ENCODE assay signal across 8 cellular contexts in genomic region chr2:189580662-189581353, GRCh38. TPM values are rescaled to one million over a fixed set of nuclear protein-coding genes. Genes with fewer than 3 reads are reported as not detected.
DNase-seq lines count a peak whose midpoint lies in the region; ATAC-seq and TF ChIP-seq lines count a peak whose summit lies in the region.

SLC40A1 (minus strand) TSS chr2:189580786; CDS start chr2:189580460, 326 bp downstream.

- BruUV-seq in A673 (replicated peaks; lab: Mats Ljungman, UMichigan) = no TSS peak

- H3K4me1 ChIP-seq in A673 (ENCODE audit: insufficient read depth, low read length, poor library complexity, severe bottlenecking) = peaks cover 5% of the 10 kb centered on the region
- peaks cover 7% of the 10 kb centered on the region for H3K4me1 ChIP-seq in SJCRH30
- peaks cover 9% of the 10 kb centered on the region for H3K4me1 ChIP-seq in thymus (ENCODE audit: control insufficient read depth, insufficient read depth, low read length)

- CTCF ChIA-PET in A673 (lab: Charles Lee) = no interaction called here
- CTCF ChIA-PET in activated naive CD4-positive, alpha-beta T cell treated with anti-CD3 and anti-CD28 coated beads, Interleukin-2, amount 10 ng/mL, durations not matched to agents 7 days and 5 days (lab: Charles Lee) = interaction anchor here (0.6 to 1.4 kb wide), 2 partner anchors 31 to 77 kb away, joined by 4 to 5 read pairs; no protein-coding TSS in a partner anchor

- peaks cover 31% of the 10 kb centered on the region for H3K27me3 Mint-ChIP-seq in activated naive CD4-positive, alpha-beta T cell treated with anti-CD3 and anti-CD28 coated beads, Interleukin-2, amount 10 ng/mL, durations not matched to agents 7 days and 5 days

- peaks cover 30% of the 10 kb centered on the region for H3K4me1 Mint-ChIP-seq in activated naive CD4-positive, alpha-beta T cell treated with anti-CD3 and anti-CD28 coated beads, Interleukin-2, amount 10 ng/mL, durations not matched to agents 7 days and 5 days

- H3K36me3 ChIP-seq in A673 (ENCODE audit: insufficient read depth, low read length, poor library complexity, severe bottlenecking) (no peaks in the 10 kb centered on the region), SJCRH30 (no peaks in the 10 kb centered on the region), thymus (ENCODE audit: control insufficient read depth, insufficient read depth) (no peaks in the 10 kb centered on the region)

- H3K4me3 ChIP-seq in A673 (ENCODE audit: low read depth, low read length, poor library complexity, severe bottlenecking) = peak within 1 kb of the TSS; percentile 55
- peak within 1 kb of the TSS; percentile 69 for H3K4me3 ChIP-seq in SJCRH30
- H3K4me3 ChIP-seq in thymus (ENCODE audit: low read length) = peak within 1 kb of the TSS; percentile 81

- H3K9me3 Mint-ChIP-seq in activated naive CD4-positive, alpha-beta T cell treated with anti-CD3 and anti-CD28 coated beads, Interleukin-2, amount 10 ng/mL, durations not matched to agents 7 days and 5 days = no peaks in the 10 kb centered on the region

- DNase-seq in A673 (ENCODE audit: low spot score) = peak; percentile 68
- peak; percentile 71 for DNase-seq in HK-2 (ENCODE audit: unreplicated experiment)
- DNase-seq in SJCRH30 = peak; percentile 92 to 98
- DNase-seq in activated naive CD4-positive, alpha-beta T cell treated with anti-CD3 and anti-CD28 coated beads, Interleukin-2, amount 10 ng/mL, durations not matched to agents 7 days and 5 days = peak; percentile 71
- DNase-seq in glomerular visceral epithelial cell (ENCODE audit: extremely low spot score) = peak; percentile 77
- DNase-seq in nucleus accumbens (lab: John Stamatoyannopoulos, UW) = peak in 48 of 56 donors; percentile 8 to 83 (median 46)

- no peaks in the 10 kb centered on the region for H3K9me3 ChIP-seq in A673 (ENCODE audit: low read depth, low read length, poor library complexity, severe bottlenecking)
- no peaks in the 10 kb centered on the region for H3K9me3 ChIP-seq in SJCRH30 (replicated peaks)
- H3K9me3 ChIP-seq in thymus (ENCODE audit: control insufficient read depth) = peaks cover 1% of the 10 kb centered on the region

- peak within 1 kb of the TSS; percentile 34 for H3K27ac Mint-ChIP-seq in activated naive CD4-positive, alpha-beta T cell treated with anti-CD3 and anti-CD28 coated beads, Interleukin-2, amount 10 ng/mL, durations not matched to agents 7 days and 5 days

- intact Hi-C loops in A673 (cut with micrococcal nuclease; ENCODE audit: unreplicated experiment) = no loop called here

- TF ChIP-seq CTCF in A673 (conservative IDR thresholded peaks at IDR 0.05; ENCODE audit: low read depth, low read length) = no peak

- peaks cover 13% of the 10 kb centered on the region for H3K27me3 ChIP-seq in A673 (replicated peaks; ENCODE audit: insufficient read depth, low read depth, low read length, poor library complexity)
- H3K27me3 ChIP-seq in SJCRH30 = 0 out of 2 replicates have a peak, but pooled peaks cover 2% of the 10 kb centered on the region
- no peaks in the 10 kb centered on the region for H3K27me3 ChIP-seq in thymus (ENCODE audit: control insufficient read depth, insufficient read depth)

- H3K27ac ChIP-seq in A673 (ENCODE audit: low read depth, low read length, poor library complexity, severe bottlenecking) (no peak within 1 kb of the TSS), SJCRH30 (peak within 1 kb of the TSS; percentile 43), thymus (ENCODE audit: low read depth) (peak within 1 kb of the TSS; percentile 76)

- POLR2A ChIA-PET in A673 (lab: Charles Lee; ENCODE audit: low non-redundant PET) = no interaction called here

- peaks cover 3% of the 10 kb centered on the region for H3K36me3 Mint-ChIP-seq in activated naive CD4-positive, alpha-beta T cell treated with anti-CD3 and anti-CD28 coated beads, Interleukin-2, amount 10 ng/mL, durations not matched to agents 7 days and 5 days

- H3K4me3 Mint-ChIP-seq in activated naive CD4-positive, alpha-beta T cell treated with anti-CD3 and anti-CD28 coated beads, Interleukin-2, amount 10 ng/mL, durations not matched to agents 7 days and 5 days = peak within 1 kb of the TSS; percentile 79

- ATAC-seq in GM18909 (IDR thresholded peaks at IDR 0.05; ENCODE audit: poor library complexity, unreplicated experiment) = peak; percentile 73

- under 1% methylated on average over 78 of the region's 78 CpGs for WGBS in thymus

RNA-seq across cellular contexts. Expression of gene SLC40A1, which starts in this region (rescaled TPM):
- 1.5 and 1.9 TPM in 2 replicates for total RNA-seq in A673 (2021)
- total RNA-seq in SJCRH30 (2014; rRNA removed; shearing (Covaris generic)) = 44.9 and 48.3 TPM in 2 replicates
- 53.1 TPM for polyA plus RNA-seq in thymus

Comparison
In these comparisons a context has a peak if more than half of its experiments do, and no peak if none do; other contexts are left out.
1. RNA of gene SLC40A1 (total RNA-seq): 44.9 to 48.3 TPM in SJCRH30; 1.5 to 1.9 TPM in A673; every median in the first group is over 10 times any median in the second.
2. Peak in every context shown above with its lines, with median percentiles within 50 percentile points of each other: DNase-seq and H3K4me3 ChIP-seq.